Comparison of ENCODE assay signal across 27 cellular contexts in the genomic region with DNA sequence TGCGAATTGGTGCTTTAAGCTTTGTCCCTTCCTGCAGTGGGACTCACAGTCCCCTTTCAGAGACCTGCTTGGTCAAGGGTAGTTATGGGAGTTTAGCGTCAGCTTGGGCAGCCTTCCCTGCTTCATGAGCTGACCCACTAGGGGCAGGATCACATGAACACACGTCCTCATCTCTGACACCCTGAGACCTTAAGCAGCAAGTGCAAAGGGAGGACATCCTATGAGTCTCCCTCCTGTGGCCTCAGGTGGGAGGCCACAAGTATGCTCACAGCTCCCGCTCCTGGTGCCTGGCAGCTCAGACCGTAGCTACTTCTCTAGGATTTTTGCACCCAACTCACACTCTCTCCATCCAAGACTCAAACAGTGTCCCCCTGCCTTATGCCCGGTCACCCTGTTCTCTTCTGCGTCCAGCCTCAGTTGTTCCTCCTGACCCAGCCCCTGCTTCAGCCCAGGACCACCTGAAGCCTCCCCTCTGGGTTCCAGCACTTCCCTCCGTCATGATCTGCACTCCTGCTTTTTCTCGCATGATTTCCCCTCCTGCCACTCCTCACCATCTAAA.
DNase-seq lines count a peak whose midpoint lies in the region; ATAC-seq and TF ChIP-seq lines count a peak whose summit lies in the region.
"Had no signal": no experiment of that assay in that cellular context is flagged by ENCODE, and none has a peak within 500 bp of the region (broad histone marks: within the 10 kb centered on the region; RNA-seq: fewer than 3 reads in every experiment).

No MANE protein-coding gene starts in this region.

- H3K27ac Mint-ChIP-seq in H9 (no peak overlapping the region; a peak in 1 of 7 replicates), progenitor cell of endocrine pancreas (no peak overlapping the region), T-cell (no peak overlapping the region)
- H3K27ac Mint-ChIP-seq: activated CD4-positive, alpha-beta T cell treated with anti-CD3 and anti-CD28 coated beads for 36 hours; naive B cell; stimulated activated effector memory CD8-positive, alpha-beta T cell treated with anti-CD3 and anti-CD28 coated beads, Interleukin-12 subunit alpha, Interleukin-12 subunit beta, amount 100 ng/mL, for 72 hours had no signal

- WGBS in H9 (ENCODE audit: extremely low coverage, insufficient read length, low lambda C conversion rate): no CpG with 5 or more reads among the region's 9 CpGs

- no peaks in the 10 kb centered on the region for H3K27me3 ChIP-seq in H9 (ENCODE audit: insufficient read depth, low read length)
- no peaks in the 10 kb centered on the region for H3K27me3 ChIP-seq in effector memory CD4-positive, alpha-beta T cell (replicated peaks; ENCODE audit: control insufficient read depth, insufficient read depth, low read length, poor library complexity, severe bottlenecking)
- H3K27me3 ChIP-seq: BLaER1 treated with 17β-estradiol and CSF1 and Interleukin-3, amounts not matched to agents 10 nM and 100 nM; right atrium auricular region had no signal

- H2BK15ac ChIP-seq in H9 (ENCODE audit: low read depth, low read length): no peak overlapping the region

- H3K56ac ChIP-seq in H9 (ENCODE audit: insufficient read length, low read depth, low read length): no peak overlapping the region

- TF ChIP-seq CTCF in H9 (conservative IDR thresholded peaks at IDR 0.05) (peak; percentile 43), progenitor cell of endocrine pancreas (IDR thresholded peaks at IDR 0.05; ENCODE audit: unreplicated experiment) (peak; percentile 19)

- H4K8ac ChIP-seq in H9 (replicated peaks; ENCODE audit: insufficient read length, low read depth, low read length): no peak overlapping the region

- H3K36me3 Mint-ChIP-seq in H9 (ENCODE audit: insufficient read depth in 1 of 3, low read depth in 3 of 3) (peaks cover 0 to 2% (median 0%) of the 10 kb centered on the region in 3 experiments; a peak in 1 of 7 replicates), progenitor cell of endocrine pancreas (ENCODE audit: insufficient read depth) (no peaks in the 10 kb centered on the region), T-cell (no peaks in the 10 kb centered on the region)
- H3K36me3 Mint-ChIP-seq: naive B cell; stimulated activated effector memory CD8-positive, alpha-beta T cell treated with anti-CD3 and anti-CD28 coated beads, Interleukin-12 subunit alpha, Interleukin-12 subunit beta, amount 100 ng/mL, for 72 hours had no signal

- H3K36me3 ChIP-seq in effector memory CD4-positive, alpha-beta T cell (ENCODE audit: control insufficient read depth, insufficient read depth, low read length): no peaks in the 10 kb centered on the region
- H3K36me3 ChIP-seq: BLaER1 treated with 17β-estradiol and CSF1 and Interleukin-3, amounts not matched to agents 10 nM and 100 nM; esophagus squamous epithelium; right atrium auricular region had no signal

- DNase-seq in H9: no peak
- DNase-seq in SW480 (ENCODE audit: low spot score): peak; percentile 33
- peak; percentile 59 for DNase-seq in islet precursor cell
- no peak for DNase-seq in progenitor cell of endocrine pancreas (ENCODE audit: low spot score, unreplicated experiment)
- no peak for DNase-seq in glomerular visceral epithelial cell (ENCODE audit: extremely low spot score)
- DNase-seq in T-cell: no peak
- no peak for DNase-seq in effector memory CD4-positive, alpha-beta T cell
- DNase-seq: activated CD4-positive, alpha-beta T cell treated with anti-CD3 and anti-CD28 coated beads for 36 hours; activated CD8-positive, alpha-beta memory T cell treated with anti-CD3 and anti-CD28 coated beads for 24 hours; activated naive CD4-positive, alpha-beta T cell treated with Interleukin-2 at 50 U/mL for 16 hours; activated T-cell treated with anti-CD3 and anti-CD28 coated beads, Interleukin-2, amount 50 U/mL, for 1 hour; COR-L47; DMS79; esophagus squamous epithelium; naive B cell; NCI-H146; NCI-H510A treated with DMSO at 0.1 percent for 48 hours; NK-92 treated with Interleukin-12 subunit alpha and Interleukin-12 subunit beta, amount 100 ng/mL, for 24 hours; SHP77 treated with DMSO at 0.1 percent for 48 hours; stimulated activated CD4-positive, alpha-beta T cell treated with anti-CD3 and anti-CD28 coated beads, Interleukin-2, amount 100 ng/mL, for 48 hours; SW 1271 had no signal

- POLR2A ChIA-PET in T-cell (lab: Charles Lee): no interaction called here

- H3K4me3 ChIP-seq in effector memory CD4-positive, alpha-beta T cell (ENCODE audit: insufficient read depth, low read depth, low read length, poor library complexity, severe bottlenecking): no peak overlapping the region
- H3K4me3 ChIP-seq: BLaER1 treated with 17β-estradiol and CSF1 and Interleukin-3, amounts not matched to agents 10 nM and 100 nM; coronary artery; esophagus squamous epithelium; PC-9; right atrium auricular region had no signal

- H3K9me3 ChIP-seq in H9 (ENCODE audit: control insufficient read depth, low read depth, low read length): no peaks in the 10 kb centered on the region
- no peaks in the 10 kb centered on the region for H3K9me3 ChIP-seq in effector memory CD4-positive, alpha-beta T cell (ENCODE audit: control insufficient read depth, low read length)
- H3K9me3 ChIP-seq: esophagus squamous epithelium, right atrium auricular region had no signal

- no peak overlapping the region for H3K14ac ChIP-seq in H9 (ENCODE audit: insufficient read depth, low read length)

- H3T11ph ChIP-seq in H9 (ENCODE audit: low read length): no peak overlapping the region

- H2BK120ac ChIP-seq in H9 (ENCODE audit: low read depth, low read length, poor library complexity, severe bottlenecking): no peak overlapping the region

- no peaks in the 10 kb centered on the region for H3K79me2 ChIP-seq in H9 (ENCODE audit: insufficient read depth, low read length)

- H4K20me1 ChIP-seq in H9 (ENCODE audit: control insufficient read depth, insufficient read depth, insufficient read length): no peaks in the 10 kb centered on the region
- H4K20me1 ChIP-seq: BLaER1 treated with 17β-estradiol and CSF1 and Interleukin-3, amounts not matched to agents 10 nM and 100 nM had no signal

- peaks cover 0 to 2% of the 10 kb centered on the region in 2 experiments; a peak in 1 of 5 replicates for H3K9me3 Mint-ChIP-seq in H9
- no peaks in the 10 kb centered on the region for H3K9me3 Mint-ChIP-seq in progenitor cell of endocrine pancreas (ENCODE audit: low read depth)
- H3K9me3 Mint-ChIP-seq in T-cell: no peaks in the 10 kb centered on the region
- H3K9me3 Mint-ChIP-seq: naive B cell; stimulated activated effector memory CD8-positive, alpha-beta T cell treated with anti-CD3 and anti-CD28 coated beads, Interleukin-12 subunit alpha, Interleukin-12 subunit beta, amount 100 ng/mL, for 72 hours had no signal

- no peak overlapping the region for H2AFZ ChIP-seq in H9 (ENCODE audit: low read length)
- H2AFZ ChIP-seq: PC-9 had no signal

- peaks cover 17% of the 10 kb centered on the region for H3K27me3 Mint-ChIP-seq in H9 (ENCODE audit: low read depth)
- H3K27me3 Mint-ChIP-seq in progenitor cell of endocrine pancreas: peaks cover 25% of the 10 kb centered on the region
- H3K27me3 Mint-ChIP-seq in T-cell: peaks cover 1 to 11% of the 10 kb centered on the region in 2 donors
- H3K27me3 Mint-ChIP-seq: activated CD4-positive, alpha-beta T cell treated with anti-CD3 and anti-CD28 coated beads for 36 hours had no signal

- no peak overlapping the region for H3K18ac ChIP-seq in H9 (ENCODE audit: insufficient read length, low read depth, low read length)

- no peak overlapping the region for H2AK5ac ChIP-seq in H9 (ENCODE audit: insufficient read length, low read length)

- CTCF ChIA-PET in T-cell (lab: Charles Lee): no interaction called here

- ATAC-seq in T-cell (replicated peaks in 1 of 4) (no peak), GM21526 (IDR thresholded peaks at IDR 0.05; ENCODE audit: low FRiP score, unreplicated experiment) (no peak)
- ATAC-seq: activated CD4-positive, alpha-beta T cell treated with anti-CD3 and anti-CD28 coated beads for 36 hours; stimulated activated effector memory CD8-positive, alpha-beta T cell treated with anti-CD3 and anti-CD28 coated beads, Interleukin-12 subunit alpha, Interleukin-12 subunit beta, amount 100 ng/mL, for 72 hours had no signal

- H2BK12ac ChIP-seq in H9 (ENCODE audit: insufficient read length, low read depth, low read length): no peak overlapping the region

- H3K4ac ChIP-seq in H9 (ENCODE audit: low read depth, low read length): no peak overlapping the region

- no peak overlapping the region for H3K9ac ChIP-seq in H9 (ENCODE audit: extremely low read depth, insufficient read length, low read length)
- H3K9ac ChIP-seq: BLaER1 treated with 17β-estradiol and CSF1 and Interleukin-3, amounts not matched to agents 10 nM and 100 nM had no signal

- H2BK5ac ChIP-seq in H9 (ENCODE audit: insufficient read length, low read length): no peak overlapping the region

- H3K4me1 ChIP-seq in H9 (ENCODE audit: insufficient read depth, low read length): no peaks in the 10 kb centered on the region; the same call in 1 of the 2 replicates
- H3K4me1 ChIP-seq in effector memory CD4-positive, alpha-beta T cell (ENCODE audit: control insufficient read depth, insufficient read depth, low read length, poor library complexity, severe bottlenecking): no peaks in the 10 kb centered on the region
- H3K4me1 ChIP-seq: right atrium auricular region had no signal

- H3K4me3 Mint-ChIP-seq in H9 (no peak overlapping the region), progenitor cell of endocrine pancreas (ENCODE audit: low read depth) (no peak overlapping the region), T-cell (no peak overlapping the region)
- H3K4me3 Mint-ChIP-seq: activated CD4-positive, alpha-beta T cell treated with anti-CD3 and anti-CD28 coated beads for 36 hours; naive B cell; stimulated activated effector memory CD8-positive, alpha-beta T cell treated with anti-CD3 and anti-CD28 coated beads, Interleukin-12 subunit alpha, Interleukin-12 subunit beta, amount 100 ng/mL, for 72 hours had no signal

- H3K23ac ChIP-seq in H9 (ENCODE audit: insufficient read length, low read depth, low read length): no peak overlapping the region

- H3K4me2 ChIP-seq in H9 (ENCODE audit: insufficient read depth, insufficient read length, low read length): no peak overlapping the region
- H3K4me2 ChIP-seq: BLaER1 treated with 17β-estradiol and CSF1 and Interleukin-3, amounts not matched to agents 10 nM and 100 nM; PC-9 had no signal

- H3K4me1 Mint-ChIP-seq in H9: peaks cover 41 to 42% of the 10 kb centered on the region in 2 experiments
- no peaks in the 10 kb centered on the region for H3K4me1 Mint-ChIP-seq in progenitor cell of endocrine pancreas (ENCODE audit: low read depth)
- no peaks in the 10 kb centered on the region for H3K4me1 Mint-ChIP-seq in T-cell
- H3K4me1 Mint-ChIP-seq: activated CD4-positive, alpha-beta T cell treated with anti-CD3 and anti-CD28 coated beads for 36 hours; naive B cell; stimulated activated effector memory CD8-positive, alpha-beta T cell treated with anti-CD3 and anti-CD28 coated beads, Interleukin-12 subunit alpha, Interleukin-12 subunit beta, amount 100 ng/mL, for 72 hours had no signal

- no peak overlapping the region for H4K91ac ChIP-seq in H9 (ENCODE audit: insufficient read length, low read depth, low read length)

- no peak overlapping the region for H4K5ac ChIP-seq in H9 (ENCODE audit: insufficient read length, low read depth, low read length)

- no peak overlapping the region for H2BK20ac ChIP-seq in H9 (ENCODE audit: low read depth, low read length, poor library complexity, severe bottlenecking)

- no peak overlapping the region for H3K27ac ChIP-seq in H9 (ENCODE audit: insufficient read length, low read depth, low read length)
- no peak overlapping the region for H3K27ac ChIP-seq in effector memory CD4-positive, alpha-beta T cell (ENCODE audit: insufficient read depth, low read length, poor library complexity, severe bottlenecking)
- H3K27ac ChIP-seq: BLaER1 treated with 17β-estradiol and CSF1 and Interleukin-3, amounts not matched to agents 10 nM and 100 nM; coronary artery; esophagus squamous epithelium; PC-9; right atrium auricular region had no signal

- no peaks in the 10 kb centered on the region for H3K23me2 ChIP-seq in H9 (ENCODE audit: insufficient read length, low read depth, low read length, poor library complexity, severe bottlenecking)

- no peaks in the 10 kb centered on the region for H3K79me1 ChIP-seq in H9 (ENCODE audit: insufficient read depth, low read depth, low read length, poor library complexity, severe bottlenecking)

Comparison
In these comparisons a context has a peak if more than half of its experiments do, and no peak if none do; other contexts are left out.
1. DNase-seq: peak in SW480 (single experiment) and islet precursor cell (single experiment); none in H9 (single experiment), progenitor cell of endocrine pancreas (single experiment), glomerular visceral epithelial cell (single experiment), T-cell (0 of 34) and effector memory CD4-positive, alpha-beta T cell (0 of 3).